Comparison of ENCODE assay signal across 13 cellular contexts in genomic region chr15:60651734-60652141, GRCh38.
DNase-seq lines count a peak whose midpoint lies in the region; ATAC-seq and TF ChIP-seq lines count a peak whose summit lies in the region.
"Had no signal": no experiment of that assay in that cellular context is flagged by ENCODE, and none has a peak within 500 bp of the region (broad histone marks: within the 10 kb centered on the region; RNA-seq: fewer than 3 reads in every experiment).

No MANE protein-coding gene starts in this region.

- no peaks in the 10 kb centered on the region for H3K36me3 ChIP-seq in lower lobe of right lung
- H3K36me3 ChIP-seq: brain microvascular endothelial cell, upper lobe of right lung had no signal

- no peaks in the 10 kb centered on the region for H3K27me3 ChIP-seq in lower lobe of right lung (ENCODE audit: low read depth)
- H3K27me3 ChIP-seq: brain microvascular endothelial cell, upper lobe of right lung had no signal

- H3K9me3 Mint-ChIP-seq in nephron progenitor cell: no peaks in the 10 kb centered on the region

- peak overlapping the region; percentile 27 for H3K4me3 Mint-ChIP-seq in nephron progenitor cell

- TF ChIP-seq CTCF in nephron progenitor cell (IDR thresholded peaks at IDR 0.05) (no peak), lower lobe of right lung (IDR thresholded peaks at IDR 0.05) (no peak)

- peak; percentile 55 for ATAC-seq in HG02610 (IDR thresholded peaks at IDR 0.05; ENCODE audit: unreplicated experiment)
- ATAC-seq in GM21786 (IDR thresholded peaks at IDR 0.05; ENCODE audit: unreplicated experiment): no peak
- no peak for ATAC-seq in lower lobe of right lung
- ATAC-seq: left colon, upper lobe of right lung had no signal

- H3K4me1 ChIP-seq in lower lobe of right lung: peaks cover 37% of the 10 kb centered on the region

- peaks cover 27% of the 10 kb centered on the region for H3K27me3 Mint-ChIP-seq in nephron progenitor cell (ENCODE audit: low read depth, poor library complexity)

- intact Hi-C loops in lower lobe of right lung (cut with DNase I): no loop called here

- H3K27ac ChIP-seq in lower lobe of right lung: no peak overlapping the region
- H3K27ac ChIP-seq: brain microvascular endothelial cell, upper lobe of right lung had no signal

- peak; percentile 20 for DNase-seq in NCI-H2196 (lab: John Stamatoyannopoulos, UW; ENCODE audit: unreplicated experiment)
- DNase-seq in NCI-H2196 treated with DMSO at 0.1 percent for 48 hours (lab: John Stamatoyannopoulos, UW; ENCODE audit: unreplicated experiment): no peak
- peak; percentile 84 for DNase-seq in NCI-H345 (lab: John Stamatoyannopoulos, UW)
- peak; percentile 42 for DNase-seq in nephron progenitor cell
- no peak for DNase-seq in lower lobe of right lung
- no peak for DNase-seq in activated CD4-positive, CD25-positive, alpha-beta regulatory T cell (lab: John Stamatoyannopoulos, UW)
- DNase-seq: activated T-cell treated with anti-CD3 and anti-CD28 coated beads for 4 hours, brain microvascular endothelial cell, left colon, NCI-H446, upper lobe of right lung had no signal

- H3K4me3 ChIP-seq in lower lobe of right lung: no peak overlapping the region
- H3K4me3 ChIP-seq: upper lobe of right lung had no signal

- H3K4me1 Mint-ChIP-seq in nephron progenitor cell: peaks cover 79% of the 10 kb centered on the region

- H3K27ac Mint-ChIP-seq in nephron progenitor cell: peak overlapping the region; percentile 77

- no peaks in the 10 kb centered on the region for H3K36me3 Mint-ChIP-seq in nephron progenitor cell (ENCODE audit: low read depth)

- H3K9me3 ChIP-seq in lower lobe of right lung: no peaks in the 10 kb centered on the region
- H3K9me3 ChIP-seq: upper lobe of right lung had no signal

Comparison
In these comparisons a context has a peak if more than half of its experiments do, and no peak if none do; other contexts are left out.
1. DNase-seq: peak in NCI-H2196 (single experiment), NCI-H345 (single experiment) and nephron progenitor cell (single experiment); none in NCI-H2196 treated with DMSO at 0.1 percent for 48 hours (single experiment), lower lobe of right lung (single experiment) and activated CD4-positive, CD25-positive, alpha-beta regulatory T cell (0 of 4).